20 cellular contexts compared by ENCODE assay signal in genomic region chr11:91730071-91730470, GRCh38.
DNase-seq lines count a peak whose midpoint lies in the region; ATAC-seq, FAIRE-seq and TF ChIP-seq lines count a peak whose summit lies in the region.
"Had no signal": no experiment of that assay in that cellular context is flagged by ENCODE, and none has a peak within 500 bp of the region (broad histone marks: within the 10 kb centered on the region; RNA-seq: fewer than 3 reads in every experiment).

No MANE protein-coding gene starts in this region.

- CTCF ChIA-PET in Caco-2 (lab: Charles Lee) = interaction anchor here (0.6 kb wide), 1 partner anchor 424 kb away, joined by 4 read pairs; no protein-coding TSS in a partner anchor

- H3K4me2 ChIP-seq in astrocyte (ENCODE audit: low read length) (no peak overlapping the region), hepatocyte (no peak overlapping the region)

- H4K20me1 ChIP-seq in astrocyte (ENCODE audit: insufficient read depth, low read length) (no peaks in the 10 kb centered on the region), hepatocyte (ENCODE audit: insufficient read depth, poor library complexity, severe bottlenecking) (no peaks in the 10 kb centered on the region)

- H3K36me3 Mint-ChIP-seq in Caco-2 (ENCODE audit: insufficient read depth, unreplicated experiment) (peaks cover 12% of the 10 kb centered on the region), astrocyte (ENCODE audit: low read depth, unreplicated experiment) (no peaks in the 10 kb centered on the region)

- H3K4me1 ChIP-seq in Caco-2 = peaks cover 30% of the 10 kb centered on the region
- H3K4me1 ChIP-seq in astrocyte (ENCODE audit: insufficient read depth, low read length) = no peaks in the 10 kb centered on the region
- H3K4me1 ChIP-seq in hepatocyte (ENCODE audit: insufficient read depth) = peaks cover 18% of the 10 kb centered on the region

- in situ Hi-C loops in G401 (cut with HindIII; ENCODE audit: low sequenced_read_pairs) = no loop called here

- ATAC-seq in GM18907 (IDR thresholded peaks at IDR 0.05; ENCODE audit: unreplicated experiment) = no peak
- no peak for ATAC-seq in omental fat pad (ENCODE audit: low FRiP score)

- peaks cover 10% of the 10 kb centered on the region for H3K9me3 ChIP-seq in Caco-2
- no peaks in the 10 kb centered on the region for H3K9me3 ChIP-seq in astrocyte (ENCODE audit: insufficient read depth, low read depth, low read length)
- no peaks in the 10 kb centered on the region for H3K9me3 ChIP-seq in hepatocyte (ENCODE audit: low read depth)

- H3K4me3 Mint-ChIP-seq in Caco-2 (ENCODE audit: unreplicated experiment) (peak overlapping the region; percentile 63), astrocyte (ENCODE audit: unreplicated experiment) (no peak overlapping the region)
- H3K4me3 Mint-ChIP-seq: B cell, HFFc6 had no signal

- H3K27ac Mint-ChIP-seq in Caco-2 (ENCODE audit: unreplicated experiment) (peak overlapping the region; percentile 63), astrocyte (ENCODE audit: unreplicated experiment) (peak overlapping the region; percentile 83)
- H3K27ac Mint-ChIP-seq: B cell, HFFc6 had no signal

- TF ChIP-seq CTCF in Caco-2 (IDR thresholded peaks at IDR 0.05; ENCODE audit: insufficient read depth in 1 of 2, low read depth in 1 of 2, low read length in 1 of 2, severe bottlenecking in 1 of 2, unreplicated experiment in 1 of 2) (no peak), astrocyte (IDR thresholded peaks at IDR 0.05; ENCODE audit: insufficient read depth, low read depth, low read length) (no peak), hepatocyte (IDR thresholded peaks at IDR 0.05; ENCODE audit: poor library complexity) (no peak), omental fat pad (IDR thresholded peaks at IDR 0.05) (no peak)

- H3K79me2 ChIP-seq in astrocyte (ENCODE audit: insufficient read depth, low read length) (no peaks in the 10 kb centered on the region), hepatocyte (no peaks in the 10 kb centered on the region)

- no peaks in the 10 kb centered on the region for H3K9me2 ChIP-seq in hepatocyte (replicated peaks; ENCODE audit: insufficient read depth)

- FAIRE-seq in astrocyte (lab: Jason Lieb, UNC) = no peak

- no peak overlapping the region for H3K4me3 ChIP-seq in Caco-2 (ENCODE audit: low read depth, low read length)
- no peak overlapping the region for H3K4me3 ChIP-seq in astrocyte (ENCODE audit: insufficient read depth, low read depth, low read length)
- H3K4me3 ChIP-seq in hepatocyte = no peak overlapping the region

- H3K9me3 Mint-ChIP-seq in Caco-2 (ENCODE audit: unreplicated experiment) = peaks cover 48% of the 10 kb centered on the region
- H3K9me3 Mint-ChIP-seq in astrocyte (ENCODE audit: unreplicated experiment) = peaks cover 2% of the 10 kb centered on the region

- BruUV-seq in Caco-2 (replicated peaks; lab: Mats Ljungman, UMichigan) = no TSS peak

- intact Hi-C loops in Caco-2 (cut with micrococcal nuclease; ENCODE audit: unreplicated experiment) (no loop called here), posterior vena cava (cut with DNase I) (no loop called here)

- no peaks in the 10 kb centered on the region for H3K27me3 ChIP-seq in Caco-2 (replicated peaks; ENCODE audit: control insufficient read depth, insufficient read depth, low read length)
- H3K27me3 ChIP-seq in astrocyte (ENCODE audit: insufficient read depth, low read length) = no peaks in the 10 kb centered on the region
- H3K27me3 ChIP-seq in hepatocyte = no peaks in the 10 kb centered on the region

- DNase-seq in Caco-2 = no peak
- no peak for DNase-seq in astrocyte (ENCODE audit: low read depth)
- DNase-seq in hepatocyte (ENCODE audit: low spot score) = peak; percentile 6
- peak; percentile 35 for DNase-seq in posterior vena cava (ENCODE audit: low spot score)
- DNase-seq in omental fat pad (ENCODE audit: low spot score) = no peak
- no peak for DNase-seq in G401 (ENCODE audit: low spot score)
- DNase-seq in pons (ENCODE audit: low spot score) = no peak
- DNase-seq: 8988T, DMS 273 treated with DMSO at 0.1 percent for 48 hours, GF-D8, HFFc6, IMR-90, NCI-H1092, NCI-H1436 treated with DMSO at 0.1 percent for 48 hours, NCI-H2029, NCI-H345, NCI-H524 treated with DMSO at 0.1 percent for 48 hours, SHP77 had no signal

- no peaks in the 10 kb centered on the region for H3K36me3 ChIP-seq in Caco-2 (ENCODE audit: control insufficient read depth, insufficient read depth, low read length)
- H3K36me3 ChIP-seq in astrocyte (ENCODE audit: insufficient read depth, low read length) = no peaks in the 10 kb centered on the region
- H3K36me3 ChIP-seq in hepatocyte (replicated peaks; ENCODE audit: insufficient read depth, low read depth) = no peaks in the 10 kb centered on the region

- H3K27me3 Mint-ChIP-seq in Caco-2 (ENCODE audit: insufficient read depth, unreplicated experiment) (no peaks in the 10 kb centered on the region), astrocyte (ENCODE audit: low read depth, unreplicated experiment) (no peaks in the 10 kb centered on the region)
- H3K27me3 Mint-ChIP-seq: B cell had no signal

- H3K4me1 Mint-ChIP-seq in Caco-2 (ENCODE audit: low read depth, unreplicated experiment) = peaks cover 38% of the 10 kb centered on the region
- peaks cover 16% of the 10 kb centered on the region for H3K4me1 Mint-ChIP-seq in astrocyte (ENCODE audit: low read depth, unreplicated experiment)
- H3K4me1 Mint-ChIP-seq: B cell had no signal

- no peak overlapping the region for H3K9ac ChIP-seq in astrocyte (ENCODE audit: low read length)

- H2AFZ ChIP-seq in astrocyte (ENCODE audit: low read depth, low read length) (no peak overlapping the region), hepatocyte (no peak overlapping the region)

- POLR2A ChIA-PET in Caco-2 (lab: Charles Lee) = no interaction called here

- H3K27ac ChIP-seq in astrocyte (ENCODE audit: low read depth, low read length) = no peak overlapping the region
- no peak overlapping the region for H3K27ac ChIP-seq in hepatocyte

Comparison
In these comparisons a context has a peak if more than half of its experiments do, and no peak if none do; other contexts are left out.
1. DNase-seq: peak in hepatocyte (single experiment) and posterior vena cava (single experiment); none in Caco-2 (0 of 2), astrocyte (single experiment), omental fat pad (single experiment), G401 (single experiment) and pons (single experiment).